Comparison of ENCODE assay signal across 22 cellular contexts in genomic region chr12:74499192-74499591, GRCh38.
"Had no signal": no experiment of that assay in that cellular context is flagged by ENCODE, and none has a peak within 500 bp of the region (broad histone marks: within the 10 kb centered on the region; RNA-seq: fewer than 3 reads in every experiment).

No MANE protein-coding gene starts in this region.

- H3K9ac ChIP-seq: SK-N-SH had no signal

- ATAC-seq: Panc1, PC-3 had no signal

- DNase-seq: Karpas-422; KG1; NCI-H1092; NCI-H1105 treated with DMSO at 0.1 percent for 48 hours; NCI-H1436; NCI-H187; NCI-H2029; NCI-H2081 treated with DMSO at 0.1 percent for 48 hours; NCI-H2171; NCI-H226; NCI-H446; NCI-H510A; NCI-H524 treated with DMSO at 0.1 percent for 48 hours; NCI-H69; NCI-H774; NK-92 treated with Interleukin-12 subunit alpha and Interleukin-12 subunit beta, amount 100 ng/mL, for 24 hours; PC-3; SHP77; SK-N-SH; SW 1271 had no signal

- H3K9me3 ChIP-seq: SK-N-SH had no signal

- H3K4me2 ChIP-seq: SK-N-SH had no signal

- H3K9me2 ChIP-seq: SK-N-SH had no signal

- H3K27ac ChIP-seq: RWPE1 had no signal
